ENCODE assay signal across 1 cellular context in the genomic region with DNA sequence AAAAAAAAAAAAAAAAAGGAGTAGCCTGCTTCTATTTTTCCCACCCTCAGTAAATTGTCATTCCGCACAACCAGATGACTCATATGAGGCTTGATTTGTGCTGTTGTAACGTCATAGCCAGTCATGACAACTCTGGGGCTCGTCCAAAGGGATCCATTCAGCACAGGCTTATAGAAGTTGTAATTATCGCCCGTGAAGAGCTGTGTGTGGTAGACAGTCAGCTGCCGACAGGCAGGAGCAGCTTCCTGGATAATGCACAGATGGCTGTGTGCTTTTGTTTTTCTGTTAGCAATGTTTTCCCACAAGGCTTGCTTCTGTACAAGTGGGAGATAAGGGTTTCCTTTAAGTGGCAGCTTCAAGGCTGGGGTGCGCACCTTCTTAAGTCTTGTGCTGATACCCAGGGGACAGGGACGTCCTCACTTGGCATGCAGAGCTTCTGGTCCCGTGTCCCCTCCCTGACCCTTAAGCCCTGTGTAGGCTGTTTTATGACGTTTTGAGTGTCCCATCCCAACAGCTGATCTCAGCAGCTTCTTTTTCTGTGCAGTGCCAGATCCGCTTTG.
A peak's percentile ranks its signal among the peaks of the same experiment; 100 is the strongest.
TF ChIP-seq lines count a peak whose summit lies in the region.

No MANE protein-coding gene starts in this region.

TF ChIP-seq in K562, 482 proteins besides CTCF, POLR2A, EP300 and RAD21 (continued from another document):
- TF ChIP-seq, protein P1, sequence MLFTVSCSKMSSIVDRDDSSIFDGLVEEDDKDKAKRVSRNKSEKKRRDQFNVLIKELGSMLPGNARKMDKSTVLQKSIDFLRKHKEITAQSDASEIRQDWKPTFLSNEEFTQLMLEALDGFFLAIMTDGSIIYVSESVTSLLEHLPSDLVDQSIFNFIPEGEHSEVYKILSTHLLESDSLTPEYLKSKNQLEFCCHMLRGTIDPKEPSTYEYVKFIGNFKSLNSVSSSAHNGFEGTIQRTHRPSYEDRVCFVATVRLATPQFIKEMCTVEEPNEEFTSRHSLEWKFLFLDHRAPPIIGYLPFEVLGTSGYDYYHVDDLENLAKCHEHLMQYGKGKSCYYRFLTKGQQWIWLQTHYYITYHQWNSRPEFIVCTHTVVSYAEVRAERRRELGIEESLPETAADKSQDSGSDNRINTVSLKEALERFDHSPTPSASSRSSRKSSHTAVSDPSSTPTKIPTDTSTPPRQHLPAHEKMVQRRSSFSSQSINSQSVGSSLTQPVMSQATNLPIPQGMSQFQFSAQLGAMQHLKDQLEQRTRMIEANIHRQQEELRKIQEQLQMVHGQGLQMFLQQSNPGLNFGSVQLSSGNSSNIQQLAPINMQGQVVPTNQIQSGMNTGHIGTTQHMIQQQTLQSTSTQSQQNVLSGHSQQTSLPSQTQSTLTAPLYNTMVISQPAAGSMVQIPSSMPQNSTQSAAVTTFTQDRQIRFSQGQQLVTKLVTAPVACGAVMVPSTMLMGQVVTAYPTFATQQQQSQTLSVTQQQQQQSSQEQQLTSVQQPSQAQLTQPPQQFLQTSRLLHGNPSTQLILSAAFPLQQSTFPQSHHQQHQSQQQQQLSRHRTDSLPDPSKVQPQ (CRISPR knock-in tag; IDR thresholded peaks at IDR 0.05; ENCODE audit: borderline replicate concordance), result no peak
- no peak for TF ChIP-seq FOXM1 (IDR thresholded peaks at IDR 0.05; ENCODE audit: low read depth)
- no peak for TF ChIP-seq FOXM1 (CRISPR knock-in tag; IDR thresholded peaks at IDR 0.05; ENCODE audit: low read depth)
- no peak for TF ChIP-seq ZZZ3 (IDR thresholded peaks at IDR 0.05)
- TF ChIP-seq RBM39 (optimal IDR thresholded peaks at IDR 0.05; ENCODE audit: low read depth, low read length), result no peak
- no peak for TF ChIP-seq DACH1 (IDR thresholded peaks at IDR 0.05; ENCODE audit: partially characterized antibody)
- TF ChIP-seq CTBP1 (IDR thresholded peaks at IDR 0.05; ENCODE audit: borderline replicate concordance), result no peak
- TF ChIP-seq ZNF12 (CRISPR knock-in tag; IDR thresholded peaks at IDR 0.05), result no peak
- TF ChIP-seq ATF1 (CRISPR knock-in tag; IDR thresholded peaks at IDR 0.05), result no peak
- TF ChIP-seq ATF1 (tag; IDR thresholded peaks at IDR 0.05), result peak; percentile 90
- TF ChIP-seq, protein P2, sequence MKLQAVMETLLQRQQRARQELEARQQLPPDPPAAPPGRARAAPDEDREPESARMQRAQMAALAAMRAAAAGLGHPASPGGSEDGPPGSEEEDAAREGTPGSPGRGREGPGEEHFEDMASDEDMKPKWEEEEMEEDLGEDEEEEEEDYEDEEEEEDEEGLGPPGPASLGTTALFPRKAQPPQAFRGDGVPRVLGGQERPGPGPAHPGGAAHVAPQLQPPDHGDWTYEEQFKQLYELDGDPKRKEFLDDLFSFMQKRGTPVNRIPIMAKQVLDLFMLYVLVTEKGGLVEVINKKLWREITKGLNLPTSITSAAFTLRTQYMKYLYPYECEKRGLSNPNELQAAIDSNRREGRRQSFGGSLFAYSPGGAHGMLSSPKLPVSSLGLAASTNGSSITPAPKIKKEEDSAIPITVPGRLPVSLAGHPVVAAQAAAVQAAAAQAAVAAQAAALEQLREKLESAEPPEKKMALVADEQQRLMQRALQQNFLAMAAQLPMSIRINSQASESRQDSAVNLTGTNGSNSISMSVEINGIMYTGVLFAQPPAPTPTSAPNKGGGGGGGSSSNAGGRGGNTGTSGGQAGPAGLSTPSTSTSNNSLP (IDR thresholded peaks at IDR 0.05; ENCODE audit: borderline replicate concordance, low read depth, low read length), result no peak
